Comparison of ENCODE assay signal across 1 cellular context in the genomic region with DNA sequence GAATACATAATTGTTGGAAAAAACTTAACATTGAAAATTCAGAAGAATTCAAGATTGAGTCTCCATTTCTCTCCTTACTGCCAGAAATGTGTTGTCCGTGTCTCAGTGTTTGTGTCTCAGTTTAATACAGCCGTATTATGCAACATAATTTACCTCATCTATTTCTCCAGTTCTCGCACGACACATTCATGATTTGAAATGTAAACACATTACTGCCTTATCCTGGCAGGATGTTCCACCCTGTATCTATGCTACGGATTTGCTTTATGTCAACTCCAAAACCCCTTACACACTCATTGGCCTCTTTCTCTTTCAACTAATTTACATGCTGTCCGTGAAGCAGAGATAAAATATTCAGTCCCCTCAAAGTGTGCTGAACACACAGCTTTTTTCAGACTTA.
TF ChIP-seq lines count a peak whose summit lies in the region.

No MANE protein-coding gene starts in this region.

TF ChIP-seq in IMR-90, 13 proteins besides CTCF, POLR2A, EP300 and RAD21:
- TF ChIP-seq CEBPB (IDR thresholded peaks at IDR 0.05; ENCODE audit: low read depth, low read length), result peak; percentile 64
- no peak for TF ChIP-seq NFE2L2 (IDR thresholded peaks at IDR 0.05; ENCODE audit: low read depth, low read length)
